In genomic region chr21:32257952-32258785, GRCh38 we compare ENCODE assay signal across 8 cellular contexts. TPM values are rescaled to one million over a fixed set of nuclear protein-coding genes. Genes with fewer than 3 reads are reported as not detected.
A peak's percentile ranks its signal among the peaks of the same experiment; 100 is the strongest.
DNase-seq lines count a peak whose midpoint lies in the region; ATAC-seq and TF ChIP-seq lines count a peak whose summit lies in the region.

No MANE protein-coding gene starts in this region.

- H3K9me3 ChIP-seq in WERI-Rb-1 (ENCODE audit: severe bottlenecking) (no peaks in the 10 kb centered on the region), upper lobe of right lung (no peaks in the 10 kb centered on the region)

- H3K4me3 ChIP-seq in WERI-Rb-1 (ENCODE audit: low read depth, low read length), result no peak overlapping the region
- H3K4me3 ChIP-seq in upper lobe of right lung, result no peak overlapping the region

- ATAC-seq in HG03159 (IDR thresholded peaks at IDR 0.05; ENCODE audit: unreplicated experiment) (peak; percentile 68), esophagus mucosa (peak; percentile 88), upper lobe of right lung (peak; percentile 92)

- H3K27ac ChIP-seq in WERI-Rb-1 (peak overlapping the region; percentile 11; the same call in 1 of the 2 replicates), upper lobe of right lung (no peak overlapping the region)

- H3K36me3 ChIP-seq in WERI-Rb-1 (no peaks in the 10 kb centered on the region), upper lobe of right lung (no peaks in the 10 kb centered on the region)

- peak; percentile 66 for TF ChIP-seq CTCF in GM12874 (IDR thresholded peaks at IDR 0.05; ENCODE audit: insufficient read depth, low read depth, low read length)
- peak; percentile 79 for TF ChIP-seq CTCF in WERI-Rb-1 (IDR thresholded peaks at IDR 0.05; ENCODE audit: low read depth, low read length)
- TF ChIP-seq CTCF in upper lobe of right lung (IDR thresholded peaks at IDR 0.05), result peak; percentile 72

- intact Hi-C loops in upper lobe of right lung (cut with DNase I), result loop anchor here (5.0 kb wide), 1 partner anchor 391 kb away; no protein-coding TSS in a partner anchor

- H3K4me1 ChIP-seq in upper lobe of right lung, result peaks cover 4% of the 10 kb centered on the region

- DNase-seq in AG08395 (ENCODE audit: low spot score) (peak; percentile 85), NCI-H2171 treated with DMSO at 0.1 percent for 48 hours (lab: John Stamatoyannopoulos, UW) (peak; percentile 66), WERI-Rb-1 (peak; percentile 87), mucosa of gallbladder (ENCODE audit: low spot score) (peak; percentile 77), upper lobe of right lung (no peak)

- H3K27me3 ChIP-seq in WERI-Rb-1 (ENCODE audit: insufficient read depth, low read depth, severe bottlenecking) (no peaks in the 10 kb centered on the region), upper lobe of right lung (no peaks in the 10 kb centered on the region)

RNA-seq across cellular contexts. Expression of gene MIS18A, which starts 20.7 kb away (rescaled TPM):
- total RNA-seq in esophagus mucosa (10.1 TPM), mucosa of gallbladder (6.5 TPM), upper lobe of right lung (4.0 TPM)

RNA-seq across cellular contexts. Expression of gene MRAP, which starts 40.5 kb away (rescaled TPM):
- total RNA-seq in esophagus mucosa (not detected), mucosa of gallbladder (not detected), upper lobe of right lung (0.46 TPM)
